1 cellular context compared by ENCODE assay signal in genomic region chr13:81089758-81090157, GRCh38.
TF ChIP-seq lines count a peak whose summit lies in the region.

No MANE protein-coding gene starts in this region.

TF ChIP-seq in H1, 55 proteins besides CTCF, POLR2A, EP300 and RAD21 (continued from another document):
- no peak for TF ChIP-seq USF2 (IDR thresholded peaks at IDR 0.05; ENCODE audit: low read length)
- no peak for TF ChIP-seq SIN3A (conservative IDR thresholded peaks at IDR 0.05 in 1 of 2, IDR thresholded peaks at IDR 0.05 in 1 of 2; ENCODE audit: low read depth in 1 of 2, low read length in 2 of 2)
TF ChIP-seq in H1: peak in this region for 0.
